In the genomic region with DNA sequence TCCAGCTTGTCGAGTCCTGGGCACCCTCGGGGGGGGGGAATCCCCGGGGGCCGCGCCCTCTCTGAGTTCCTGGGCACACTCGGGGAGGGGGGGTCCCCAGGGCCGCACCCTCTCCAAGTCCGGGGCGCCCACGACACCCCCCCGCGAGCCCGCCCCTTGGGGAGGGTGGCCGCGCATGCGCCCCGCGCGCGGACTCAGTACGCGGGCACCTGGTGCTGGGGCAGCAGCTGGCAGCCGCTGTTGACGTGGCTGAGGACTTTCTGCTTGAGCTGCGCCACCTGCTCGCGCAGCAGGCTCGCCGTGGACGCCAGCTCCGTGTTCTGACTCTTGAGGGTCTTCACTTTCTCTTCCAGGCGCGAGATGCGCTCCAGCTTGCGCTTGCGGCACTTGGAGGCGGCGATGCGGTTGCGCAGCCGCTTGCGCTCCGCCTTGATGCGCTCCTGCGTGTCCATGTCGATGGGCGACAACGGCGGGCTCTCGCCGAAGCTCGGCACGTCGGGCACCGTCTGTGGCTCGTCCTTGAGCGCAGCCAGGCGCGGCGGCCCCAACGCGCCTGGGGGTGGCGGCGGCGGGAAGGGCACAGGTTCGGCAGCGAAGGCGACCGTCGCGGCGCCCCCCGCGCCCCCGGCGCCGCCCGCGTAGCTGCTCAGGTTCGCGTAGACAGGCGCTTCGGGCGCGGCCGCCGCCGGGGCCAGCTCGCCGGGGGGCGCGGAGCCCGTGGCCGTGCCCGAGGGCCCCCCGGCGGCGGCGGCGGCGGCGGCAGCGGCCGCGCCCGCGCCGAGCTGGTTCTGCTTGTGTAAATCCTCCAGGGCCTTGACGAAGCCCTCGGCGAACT, we compare ENCODE assay signal across 8 cellular contexts. TPM values are rescaled to one million over a fixed set of nuclear protein-coding genes. Genes with fewer than 3 reads are reported as not detected.
DNase-seq lines count a peak whose midpoint lies in the region; ATAC-seq lines count a peak whose summit lies in the region.

No MANE protein-coding gene starts in this region.

- H3K27ac ChIP-seq in cingulate gyrus (ENCODE audit: low read depth, low read length): peak overlapping the region; percentile 100

- POLR2A ChIA-PET in activated CD4-positive, alpha-beta T cell treated with anti-CD3 and anti-CD28 coated beads for 36 hours (lab: Charles Lee): interaction anchor here (0.5 to 11.4 kb wide), 15 partner anchors 11 to 294 kb away, joined by 3 to 291 read pairs (median 15); a partner anchor contains a TSS

- H3K9me3 ChIP-seq in ES-I3 (ENCODE audit: control insufficient read depth, insufficient read depth, low read length): no peaks in the 10 kb centered on the region

- peaks cover 6% of the 10 kb centered on the region for H3K36me3 ChIP-seq in ES-I3 (ENCODE audit: insufficient read depth, low read length)

- H3K4me3 Mint-ChIP-seq in activated CD4-positive, alpha-beta T cell treated with anti-CD3 and anti-CD28 coated beads for 36 hours: peak overlapping the region; percentile 86

- peak overlapping the region; percentile 94 for H3K27ac Mint-ChIP-seq in activated CD4-positive, alpha-beta T cell treated with anti-CD3 and anti-CD28 coated beads for 36 hours

- DNase-seq in NCI-H345 (lab: John Stamatoyannopoulos, UW) (peak; percentile 83), left colon (peak; percentile 80 to 84)
- peak; percentile 86 for DNase-seq in activated CD4-positive, alpha-beta T cell treated with anti-CD3 and anti-CD28 coated beads for 36 hours
- DNase-seq in stimulated activated CD4-positive, alpha-beta T cell treated with anti-CD3 and anti-CD28 coated beads, Interleukin-2, amount 100 ng/mL, for 4 hours (ENCODE audit: low read depth): peak; percentile 75

- H3K4me1 Mint-ChIP-seq in activated CD4-positive, alpha-beta T cell treated with anti-CD3 and anti-CD28 coated beads for 36 hours: peaks cover 51% of the 10 kb centered on the region

- intact Hi-C loops in activated CD4-positive, alpha-beta T cell treated with anti-CD3 and anti-CD28 coated beads for 36 hours (cut with DNase I, micrococcal nuclease): loop anchor here in 1 of 2 experiments (1.0 to 5.0 kb wide), 4 partner anchors 10 to 262 kb away; a partner anchor contains a TSS
- intact Hi-C loops in left colon (cut with DNase I, micrococcal nuclease): no loop called here

- ATAC-seq in HG02588 (IDR thresholded peaks at IDR 0.05; ENCODE audit: unreplicated experiment): peak; percentile 22
- ATAC-seq in activated CD4-positive, alpha-beta T cell treated with anti-CD3 and anti-CD28 coated beads for 36 hours: peak; percentile 5
- peak; percentile 31 for ATAC-seq in left colon
- ATAC-seq in GM19328 (IDR thresholded peaks at IDR 0.05; ENCODE audit: unreplicated experiment): no peak

- H3K9me3 Mint-ChIP-seq in activated CD4-positive, alpha-beta T cell treated with anti-CD3 and anti-CD28 coated beads for 36 hours (ENCODE audit: low read depth): no peaks in the 10 kb centered on the region

- CTCF ChIA-PET in activated CD4-positive, alpha-beta T cell treated with anti-CD3 and anti-CD28 coated beads for 36 hours (lab: Charles Lee): interaction anchor here (0.6 to 7.5 kb wide), 17 partner anchors 9 to 183 kb away, joined by 3 to 208 read pairs (median 7); a partner anchor contains a TSS

- H3K27me3 Mint-ChIP-seq in activated CD4-positive, alpha-beta T cell treated with anti-CD3 and anti-CD28 coated beads for 36 hours: no peaks in the 10 kb centered on the region

- 0 out of 2 replicates have a peak, but pooled peaks cover 4% of the 10 kb centered on the region for H3K4me1 ChIP-seq in ES-I3 (ENCODE audit: insufficient read depth, low read length)

- peak overlapping the region; percentile 91 for H3K9ac ChIP-seq in ES-I3 (ENCODE audit: low read depth, low read length)

- peaks cover 35% of the 10 kb centered on the region for H3K36me3 Mint-ChIP-seq in activated CD4-positive, alpha-beta T cell treated with anti-CD3 and anti-CD28 coated beads for 36 hours (ENCODE audit: low read depth)

RNA-seq across cellular contexts. Expression of a gene that starts 1.0 kb away (rescaled TPM):
- 100 to 1,000 TPM; 254 to 311 TPM for total RNA-seq in activated CD4-positive, alpha-beta T cell treated with anti-CD3 and anti-CD28 coated beads for 36 hours
- total RNA-seq in left colon: 100 to 1,000 TPM; 361 to 374 TPM

RNA-seq across cellular contexts. Expression of a gene that starts 6.2 kb away (rescaled TPM):
- total RNA-seq in activated CD4-positive, alpha-beta T cell treated with anti-CD3 and anti-CD28 coated beads for 36 hours: under 1 TPM; 0.40 to 0.43 TPM
- total RNA-seq in left colon: 1 to 10 TPM; 4.3 to 6.1 TPM

RNA-seq across cellular contexts. Expression of a gene that starts 42.4 kb away (rescaled TPM):
- 100 to 1,000 TPM; 269 to 370 TPM for total RNA-seq in activated CD4-positive, alpha-beta T cell treated with anti-CD3 and anti-CD28 coated beads for 36 hours
- 100 to 1,000 TPM; 106 to 148 TPM for total RNA-seq in left colon

RNA-seq across cellular contexts. Expression of a gene that starts 54.2 kb away (rescaled TPM):
- total RNA-seq in activated CD4-positive, alpha-beta T cell treated with anti-CD3 and anti-CD28 coated beads for 36 hours: not detected
- total RNA-seq in left colon: 1 to 10 TPM; 2.5 to 4.3 TPM

RNA-seq across cellular contexts. Expression of a gene that starts 59.9 kb away (rescaled TPM):
- 10 to 100 TPM; 20.0 to 20.9 TPM for total RNA-seq in activated CD4-positive, alpha-beta T cell treated with anti-CD3 and anti-CD28 coated beads for 36 hours
- total RNA-seq in left colon: 100 to 1,000 TPM; 105 to 109 TPM
